Comparison of ENCODE assay signal across 19 cellular contexts in the genomic region with DNA sequence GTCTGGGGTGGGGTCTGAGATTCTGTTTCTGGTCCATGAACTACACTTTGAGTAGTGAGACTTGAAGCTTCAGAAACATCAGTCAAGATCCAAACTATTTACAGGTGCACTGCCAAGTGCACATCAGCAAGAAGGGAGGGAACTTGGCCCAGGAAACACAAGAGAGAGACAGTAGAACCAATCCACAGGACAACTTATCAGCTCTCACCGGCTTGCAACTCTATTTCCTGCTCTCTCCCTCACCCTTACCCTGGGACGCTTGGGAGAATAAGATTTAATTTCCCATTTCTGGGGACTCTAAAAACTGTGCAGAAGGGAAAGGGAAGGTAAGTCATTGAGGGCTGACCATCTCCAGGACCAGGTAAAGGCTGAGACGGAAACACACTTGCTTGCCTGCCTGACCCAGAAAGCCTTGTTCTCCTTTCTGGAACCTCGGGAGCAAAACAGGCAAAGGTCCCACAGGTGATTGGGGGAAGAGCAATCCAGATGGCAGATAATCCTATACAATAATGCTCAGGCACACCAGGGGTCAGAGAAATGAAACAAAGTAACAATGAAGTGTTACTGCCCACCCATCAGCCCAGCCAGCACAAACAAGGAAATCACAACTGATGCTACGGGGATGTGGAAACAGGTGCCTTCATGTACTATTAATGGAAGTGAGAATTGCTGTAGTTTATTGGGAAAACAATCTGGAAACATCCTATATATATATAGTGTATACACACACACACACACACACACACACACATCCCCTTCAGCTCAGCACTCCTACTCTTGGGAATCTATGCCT.
DNase-seq lines count a peak whose midpoint lies in the region; ATAC-seq and TF ChIP-seq lines count a peak whose summit lies in the region.
"Had no signal": no experiment of that assay in that cellular context is flagged by ENCODE, and none has a peak within 500 bp of the region (broad histone marks: within the 10 kb centered on the region; RNA-seq: fewer than 3 reads in every experiment).

No MANE protein-coding gene starts in this region.

- no peaks in the 10 kb centered on the region; the same call in 1 of the 2 replicates for H3K27me3 Mint-ChIP-seq in HFFc6 (ENCODE audit: insufficient read depth)

- H4K20me1 ChIP-seq in hepatocyte (ENCODE audit: insufficient read depth, poor library complexity, severe bottlenecking), result no peaks in the 10 kb centered on the region

- H3K4me3 ChIP-seq in Panc1 (ENCODE audit: low read depth in 2 of 2, low read length in 2 of 2), result no peak overlapping the region
- H3K4me3 ChIP-seq in trophoblast cell (ENCODE audit: low read depth, low read length), result no peak overlapping the region
- H3K4me3 ChIP-seq in hepatocyte, result no peak overlapping the region
- H3K4me3 ChIP-seq: Peyer's patch had no signal

- WGBS in trophoblast cell (ENCODE audit: extremely low coverage, insufficient coverage, insufficient read length), result no CpG with 5 or more reads among the region's 5 CpGs
- WGBS in hepatocyte (ENCODE audit: low lambda C conversion rate, missing lambda C conversion rate), result 74% methylated on average over 5 of the region's 5 CpGs

- H3K4ac ChIP-seq in trophoblast cell (ENCODE audit: low read depth, low read length), result no peak overlapping the region

- no peak overlapping the region for H3K14ac ChIP-seq in trophoblast cell (ENCODE audit: low read length)

- H2AFZ ChIP-seq in trophoblast cell (ENCODE audit: insufficient read depth, low read length, poor library complexity), result no peak overlapping the region
- H2AFZ ChIP-seq in hepatocyte, result no peak overlapping the region

- H3K79me1 ChIP-seq in trophoblast cell (ENCODE audit: low read length), result peaks cover 23% of the 10 kb centered on the region

- no TSS peak for BruUV-seq in Panc1 (replicated peaks; lab: Mats Ljungman, UMichigan)

- no peak for ATAC-seq in Panc1
- no peak for ATAC-seq in GM19351 (IDR thresholded peaks at IDR 0.05; ENCODE audit: unreplicated experiment)
- ATAC-seq: HCT116, SK-N-SH treated with all-trans-retinoic acid at 6 μM for 48 hours had no signal

- H3K4me2 ChIP-seq in trophoblast cell (ENCODE audit: low read length), result no peak overlapping the region
- H3K4me2 ChIP-seq in hepatocyte, result no peak overlapping the region

- DNase-seq in GF-D8 (lab: John Stamatoyannopoulos, UW), result peak; percentile 14
- DNase-seq in Panc1 (ENCODE audit: low read depth, low spot score), result no peak
- DNase-seq in dermis microvascular lymphatic vessel endothelial cell (ENCODE audit: low read depth in 2 of 2), result peak; percentile 16 to 65
- no peak for DNase-seq in trophoblast cell
- no peak for DNase-seq in HFFc6
- DNase-seq in activated CD8-positive, alpha-beta memory T cell treated with anti-CD3 and anti-CD28 coated beads for 24 hours, result no peak
- DNase-seq in hepatocyte (ENCODE audit: low spot score), result no peak
- DNase-seq: C1 segment of cervical spinal cord, DMS153, EL, NCI-H1694, NCI-H2107, NCI-H345, NCI-H526 treated with DMSO at 0.1 percent for 48 hours, Peyer's patch, SHP77 had no signal

- H3K27me3 ChIP-seq in Panc1 (ENCODE audit: control insufficient read depth, insufficient read depth, low read length) (no peaks in the 10 kb centered on the region), trophoblast cell (ENCODE audit: insufficient read depth, low read length) (no peaks in the 10 kb centered on the region), hepatocyte (no peaks in the 10 kb centered on the region)
- H3K27me3 ChIP-seq: Peyer's patch had no signal

- H2BK120ac ChIP-seq in trophoblast cell (ENCODE audit: insufficient read depth, low read length, poor library complexity), result no peak overlapping the region

- H3K79me2 ChIP-seq in trophoblast cell (ENCODE audit: control insufficient read depth, insufficient read depth, low read length, poor library complexity) (no peaks in the 10 kb centered on the region), hepatocyte (no peaks in the 10 kb centered on the region)

- H4K8ac ChIP-seq in trophoblast cell (ENCODE audit: low read depth, low read length), result no peak overlapping the region

- H2AK5ac ChIP-seq in trophoblast cell (ENCODE audit: low read length), result no peak overlapping the region

- H3K18ac ChIP-seq in trophoblast cell (ENCODE audit: low read length), result no peak overlapping the region

- no peak overlapping the region for H3K23ac ChIP-seq in trophoblast cell (ENCODE audit: low read length)

- no peak overlapping the region for H3K9ac ChIP-seq in trophoblast cell (ENCODE audit: low read length)

- intact Hi-C loops in Panc1 (cut with micrococcal nuclease; ENCODE audit: unreplicated experiment), result no loop called here

- CTCF ChIA-PET in Panc1 (lab: Charles Lee), result no interaction called here

- H3K36me3 Mint-ChIP-seq in HFFc6 (ENCODE audit: low read depth), result no peaks in the 10 kb centered on the region

- in situ Hi-C loops in Panc1 (cut with HindIII; ENCODE audit: low pct_unique_long_range_greater_than_20kb, low sequenced_read_pairs), result no loop called here

- no peaks in the 10 kb centered on the region for H3K36me3 ChIP-seq in Panc1 (ENCODE audit: control insufficient read depth, insufficient read depth, low read length)
- H3K36me3 ChIP-seq in trophoblast cell (ENCODE audit: control insufficient read depth in 1 of 2, insufficient read depth in 2 of 2, low read length in 2 of 2), result no peaks in the 10 kb centered on the region
- H3K36me3 ChIP-seq in hepatocyte (replicated peaks; ENCODE audit: insufficient read depth, low read depth), result no peaks in the 10 kb centered on the region
- H3K36me3 ChIP-seq: Peyer's patch had no signal

- H3K4me3 Mint-ChIP-seq in HFFc6, result no peak overlapping the region

- POLR2A ChIA-PET in Panc1 (lab: Charles Lee), result interaction anchor here (0.6 kb wide), 1 partner anchor 314 kb away, joined by 3 read pairs; no protein-coding TSS in a partner anchor

- H3K4me1 ChIP-seq in Panc1 (ENCODE audit: control insufficient read depth, insufficient read depth, low read length) (peaks cover 41% of the 10 kb centered on the region), trophoblast cell (ENCODE audit: control insufficient read depth in 1 of 2, insufficient read depth in 2 of 2, low read length in 2 of 2) (peaks cover 13 to 22% of the 10 kb centered on the region in 2 experiments), hepatocyte (ENCODE audit: insufficient read depth) (peaks cover 27% of the 10 kb centered on the region)

- H4K91ac ChIP-seq in trophoblast cell (ENCODE audit: low read depth, low read length), result no peak overlapping the region

- H3K4me1 Mint-ChIP-seq in HFFc6 (ENCODE audit: low read depth), result peaks cover 47% of the 10 kb centered on the region

- no peak overlapping the region for H2BK5ac ChIP-seq in trophoblast cell (ENCODE audit: low read depth, low read length, poor library complexity)

- H3K27ac ChIP-seq in Panc1 (ENCODE audit: low read length) (peak overlapping the region; percentile 78; the same call in 1 of the 2 replicates), trophoblast cell (ENCODE audit: low read depth, low read length) (no peak overlapping the region), hepatocyte (no peak overlapping the region)
- H3K27ac ChIP-seq: Peyer's patch had no signal

- no peaks in the 10 kb centered on the region for H3K9me3 Mint-ChIP-seq in HFFc6

- no peaks in the 10 kb centered on the region for H3K9me2 ChIP-seq in hepatocyte (replicated peaks; ENCODE audit: insufficient read depth)

- peak overlapping the region; percentile 12 for H2BK12ac ChIP-seq in trophoblast cell (ENCODE audit: low read length)

- no peak for TF ChIP-seq CTCF in Panc1 (IDR thresholded peaks at IDR 0.05)
- TF ChIP-seq CTCF in HFFc6 (IDR thresholded peaks at IDR 0.05), result no peak
- no peak for TF ChIP-seq CTCF in hepatocyte (IDR thresholded peaks at IDR 0.05; ENCODE audit: poor library complexity)

- no peak overlapping the region for H4K12ac ChIP-seq in trophoblast cell (ENCODE audit: low read depth, low read length)

- H3K27ac Mint-ChIP-seq in HFFc6, result no peak overlapping the region

- H3K9me3 ChIP-seq in Panc1 (ENCODE audit: control insufficient read depth, insufficient read depth, low read depth, low read length) (no peaks in the 10 kb centered on the region), trophoblast cell (ENCODE audit: insufficient read depth, low read depth, low read length) (peaks cover 8% of the 10 kb centered on the region), hepatocyte (ENCODE audit: low read depth) (no peaks in the 10 kb centered on the region)
- H3K9me3 ChIP-seq: Peyer's patch had no signal

Comparison
In these comparisons a context has a peak if more than half of its experiments do, and no peak if none do; other contexts are left out.
1. DNase-seq: peak in GF-D8 (single experiment) and dermis microvascular lymphatic vessel endothelial cell (2 of 2); none in Panc1 (single experiment), trophoblast cell (0 of 2), HFFc6 (single experiment), activated CD8-positive, alpha-beta memory T cell treated with anti-CD3 and anti-CD28 coated beads for 24 hours (single experiment) and hepatocyte (single experiment).